Comparison of ENCODE assay signal across 9 cellular contexts in genomic region chr1:204564835-204565234, GRCh38. TPM values are rescaled to one million over a fixed set of nuclear protein-coding genes. Genes with fewer than 3 reads are reported as not detected.
DNase-seq lines count a peak whose midpoint lies in the region; ATAC-seq and TF ChIP-seq lines count a peak whose summit lies in the region.
"Had no signal": no experiment of that assay in that cellular context is flagged by ENCODE, and none has a peak within 500 bp of the region (broad histone marks: within the 10 kb centered on the region; RNA-seq: fewer than 3 reads in every experiment).

No MANE protein-coding gene starts in this region.

- no peaks in the 10 kb centered on the region for H3K36me3 ChIP-seq in endodermal cell (ENCODE audit: control insufficient read depth, insufficient read depth, low read length)

- peaks cover 2% of the 10 kb centered on the region for H3K36me3 Mint-ChIP-seq in endodermal cell (ENCODE audit: low read depth)
- H3K36me3 Mint-ChIP-seq: brain had no signal

- ATAC-seq in GM18499 (IDR thresholded peaks at IDR 0.05; ENCODE audit: insufficient read depth, unreplicated experiment) (peak; percentile 66), GM21390 (IDR thresholded peaks at IDR 0.05; ENCODE audit: unreplicated experiment) (peak; percentile 83), HG03432 (IDR thresholded peaks at IDR 0.05; ENCODE audit: unreplicated experiment) (peak; percentile 81)

- peaks cover 47% of the 10 kb centered on the region for H3K4me1 Mint-ChIP-seq in endodermal cell

- no peak overlapping the region for H3K4me3 ChIP-seq in endodermal cell (ENCODE audit: low read length)

- WGBS in endodermal cell (ENCODE audit: insufficient coverage in 1 of 2, insufficient read length in 1 of 2), 2 experiments, result 76 to 85% methylated on average over 4 of the region's 4 CpGs

- H3K9me3 Mint-ChIP-seq in endodermal cell, result no peaks in the 10 kb centered on the region
- H3K9me3 Mint-ChIP-seq: brain had no signal

- H3K9ac ChIP-seq in endodermal cell (ENCODE audit: extremely low read depth, low read length, poor library complexity, severe bottlenecking), result no peak overlapping the region

- peak overlapping the region; percentile 17 for H3K27ac Mint-ChIP-seq in endodermal cell

- H3K27me3 Mint-ChIP-seq in endodermal cell (ENCODE audit: insufficient read depth), result peaks cover 4% of the 10 kb centered on the region
- H3K27me3 Mint-ChIP-seq: brain had no signal

- no peaks in the 10 kb centered on the region for H3K9me3 ChIP-seq in endodermal cell (ENCODE audit: control insufficient read depth, low read length)

- DNase-seq in endodermal cell, result peak; percentile 52
- DNase-seq in COLO829 (ENCODE audit: low spot score), result no peak
- no peak for DNase-seq in DMS53 treated with DMSO at 0.1 percent for 48 hours (lab: John Stamatoyannopoulos, UW; ENCODE audit: unreplicated experiment)
- DNase-seq in HT-29 (ENCODE audit: low spot score), result no peak
- no peak for DNase-seq in NCI-H146 (lab: John Stamatoyannopoulos, UW)

- no peak for TF ChIP-seq CTCF in endodermal cell (conservative IDR thresholded peaks at IDR 0.05)

- peaks cover 9% of the 10 kb centered on the region for H3K4me1 ChIP-seq in endodermal cell (ENCODE audit: control insufficient read depth, insufficient read depth, low read length)

- no peak overlapping the region for H3K4me3 Mint-ChIP-seq in endodermal cell
- H3K4me3 Mint-ChIP-seq: brain had no signal

- H3K27me3 ChIP-seq in endodermal cell (ENCODE audit: control insufficient read depth, insufficient read depth, low read length, poor library complexity, severe bottlenecking), result no peaks in the 10 kb centered on the region

- no peak overlapping the region for H3K27ac ChIP-seq in endodermal cell (ENCODE audit: low read depth, low read length)

RNA-seq across cellular contexts. Expression of gene MDM4, which starts 48.6 kb away (rescaled TPM):
- total RNA-seq in endodermal cell, result 100 to 1,000 TPM in 1 of 2 donors, 10 to 100 TPM in 1; 65.5 to 161 TPM
- 21.0 TPM for polyA plus RNA-seq in endodermal cell (2013, experiment 1 of 2)
- 23.6 TPM for polyA plus RNA-seq in endodermal cell (2013, experiment 2 of 2)
- total RNA-seq in HT-29 (2014; rRNA removed; shearing (Covaris generic)), result 18.5 and 19.4 TPM in 2 replicates
